8 cellular contexts compared by ENCODE assay signal in genomic region chr11:57798905-57799559, GRCh38. TPM values are rescaled to one million over a fixed set of nuclear protein-coding genes. Genes with fewer than 3 reads are reported as not detected.
DNase-seq lines count a peak whose midpoint lies in the region; ATAC-seq and TF ChIP-seq lines count a peak whose summit lies in the region.

No MANE protein-coding gene starts in this region.

- H3K9me3 ChIP-seq in Panc1 (ENCODE audit: control insufficient read depth, insufficient read depth, low read depth, low read length), result no peaks in the 10 kb centered on the region

- H3K36me3 Mint-ChIP-seq in effector memory CD8-positive, alpha-beta T cell (ENCODE audit: insufficient read depth), result no peaks in the 10 kb centered on the region
- peaks cover 3 to 32% (median 4%) of the 10 kb centered on the region in 3 donors for H3K36me3 Mint-ChIP-seq in naive thymus-derived CD8-positive, alpha-beta T cell

- peak overlapping the region in 1 of 2 experiments; percentile 12; a peak in 1 of 4 replicates for H3K4me3 ChIP-seq in Panc1 (ENCODE audit: low read depth in 2 of 2, low read length in 2 of 2)

- peak; percentile 68 for DNase-seq in GM04503 (ENCODE audit: low read depth)
- peak; percentile 24 for DNase-seq in Panc1 (ENCODE audit: low read depth, low spot score)
- DNase-seq in effector memory CD8-positive, alpha-beta T cell, result no peak
- DNase-seq in naive thymus-derived CD8-positive, alpha-beta T cell, result no peak
- no peak for DNase-seq in NCI-H2081 treated with DMSO at 0.1 percent for 48 hours (lab: John Stamatoyannopoulos, UW)
- DNase-seq in amniotic stem cell (lab: John Stamatoyannopoulos, UW), result no peak

- peaks cover 27% of the 10 kb centered on the region for H3K36me3 ChIP-seq in Panc1 (ENCODE audit: control insufficient read depth, insufficient read depth, low read length)

- ATAC-seq in Panc1, result peak; percentile 70
- ATAC-seq in effector memory CD8-positive, alpha-beta T cell (replicated peaks), result no peak
- ATAC-seq in naive thymus-derived CD8-positive, alpha-beta T cell, result no peak
- ATAC-seq in GM18520 (IDR thresholded peaks at IDR 0.05; ENCODE audit: unreplicated experiment), result no peak
- ATAC-seq in GM21737 (IDR thresholded peaks at IDR 0.05; ENCODE audit: unreplicated experiment), result no peak

- no peaks in the 10 kb centered on the region for H3K9me3 Mint-ChIP-seq in effector memory CD8-positive, alpha-beta T cell
- no peaks in the 10 kb centered on the region for H3K9me3 Mint-ChIP-seq in naive thymus-derived CD8-positive, alpha-beta T cell

- no peaks in the 10 kb centered on the region for H3K27me3 Mint-ChIP-seq in effector memory CD8-positive, alpha-beta T cell
- no peaks in the 10 kb centered on the region for H3K27me3 Mint-ChIP-seq in naive thymus-derived CD8-positive, alpha-beta T cell

- H3K27ac ChIP-seq in Panc1 (ENCODE audit: low read length), result peak overlapping the region; percentile 88

- no peak overlapping the region for H3K4me3 Mint-ChIP-seq in effector memory CD8-positive, alpha-beta T cell
- H3K4me3 Mint-ChIP-seq in naive thymus-derived CD8-positive, alpha-beta T cell, result no peak overlapping the region

- peaks cover 10% of the 10 kb centered on the region in 2 donors for H3K4me1 Mint-ChIP-seq in effector memory CD8-positive, alpha-beta T cell (ENCODE audit: low read depth in 2 of 2)
- peaks cover 11 to 39% (median 34%) of the 10 kb centered on the region in 4 donors for H3K4me1 Mint-ChIP-seq in naive thymus-derived CD8-positive, alpha-beta T cell

- peak overlapping the region; percentile 85 to 89 for H3K27ac Mint-ChIP-seq in effector memory CD8-positive, alpha-beta T cell
- peak overlapping the region; percentile 5 to 90 (median 82) for H3K27ac Mint-ChIP-seq in naive thymus-derived CD8-positive, alpha-beta T cell

- no peak for TF ChIP-seq CTCF in Panc1 (IDR thresholded peaks at IDR 0.05)

- CTCF ChIA-PET in Panc1 (lab: Charles Lee), result interaction anchor here (0.7 to 2.7 kb wide), 3 partner anchors 19 to 47 kb away, joined by 4 to 34 read pairs (median 5); partner anchors contain the start of gene BTBD18

- POLR2A ChIA-PET in Panc1 (lab: Charles Lee), result interaction anchor here (0.6 to 1.1 kb wide), 4 partner anchors 38 to 776 kb away, joined by 3 to 11 read pairs (median 6); partner anchors contain the start of gene LPXN
- POLR2A ChIA-PET in naive thymus-derived CD8-positive, alpha-beta T cell (lab: Charles Lee), result interaction anchor here (0.6 to 3.2 kb wide), 8 partner anchors 21 to 144 kb away, joined by 3 to 28 read pairs (median 6); partner anchors contain the start of genes MED19, SELENOH, TMX2 and ZDHHC5

- no peaks in the 10 kb centered on the region for H3K27me3 ChIP-seq in Panc1 (ENCODE audit: control insufficient read depth, insufficient read depth, low read length)

- intact Hi-C loops in Panc1 (cut with micrococcal nuclease; ENCODE audit: unreplicated experiment), result no loop called here

- in situ Hi-C loops in Panc1 (cut with HindIII; ENCODE audit: low pct_unique_long_range_greater_than_20kb, low sequenced_read_pairs), result no loop called here

- peaks cover 33% of the 10 kb centered on the region for H3K4me1 ChIP-seq in Panc1 (ENCODE audit: control insufficient read depth, insufficient read depth, low read length)

- BruUV-seq in Panc1 (replicated peaks; lab: Mats Ljungman, UMichigan), result no TSS peak

RNA-seq across cellular contexts. Expression of gene CTNND1, which starts 37.4 kb away (rescaled TPM):
- total RNA-seq in Panc1 (2021; ENCODE audit: unreplicated experiment), result 189 TPM
- polyA plus RNA-seq in Panc1 (2012; ENCODE audit: insufficient read length), result 184 TPM
- total RNA-seq in naive thymus-derived CD8-positive, alpha-beta T cell, result 10 to 100 TPM; 17.4 to 19.1 TPM
- polyA plus RNA-seq in naive thymus-derived CD8-positive, alpha-beta T cell, result 1 to 10 TPM; 1.3 to 1.5 (median 1.5) TPM

RNA-seq across cellular contexts. Expression of gene BTBD18, which starts 47.4 kb away (rescaled TPM):
- not detected for total RNA-seq in Panc1 (2021; ENCODE audit: unreplicated experiment)
- not detected for polyA plus RNA-seq in Panc1 (2012; ENCODE audit: insufficient read length)
- under 1 TPM; 0.18 to 0.30 TPM for total RNA-seq in naive thymus-derived CD8-positive, alpha-beta T cell
- polyA plus RNA-seq in naive thymus-derived CD8-positive, alpha-beta T cell, result under 1 TPM; 0.25 to 0.76 (median 0.27) TPM

RNA-seq across cellular contexts. Expression of gene SELENOH, which starts 57.7 kb away (rescaled TPM):
- total RNA-seq in Panc1 (2021; ENCODE audit: unreplicated experiment), result 112 TPM
- polyA plus RNA-seq in Panc1 (2012; ENCODE audit: insufficient read length), result 115 TPM
- 100 to 1,000 TPM; 142 to 146 TPM for total RNA-seq in naive thymus-derived CD8-positive, alpha-beta T cell
- 100 to 1,000 TPM; 294 to 419 (median 342) TPM for polyA plus RNA-seq in naive thymus-derived CD8-positive, alpha-beta T cell

Comparison
In these comparisons a context has a peak if more than half of its experiments do, and no peak if none do; other contexts are left out.
1. DNase-seq: peak in GM04503 (single experiment) and Panc1 (single experiment); none in effector memory CD8-positive, alpha-beta T cell (0 of 3), naive thymus-derived CD8-positive, alpha-beta T cell (0 of 10), NCI-H2081 treated with DMSO at 0.1 percent for 48 hours (single experiment) and amniotic stem cell (single experiment).